10 cellular contexts compared by ENCODE assay signal in the genomic region with DNA sequence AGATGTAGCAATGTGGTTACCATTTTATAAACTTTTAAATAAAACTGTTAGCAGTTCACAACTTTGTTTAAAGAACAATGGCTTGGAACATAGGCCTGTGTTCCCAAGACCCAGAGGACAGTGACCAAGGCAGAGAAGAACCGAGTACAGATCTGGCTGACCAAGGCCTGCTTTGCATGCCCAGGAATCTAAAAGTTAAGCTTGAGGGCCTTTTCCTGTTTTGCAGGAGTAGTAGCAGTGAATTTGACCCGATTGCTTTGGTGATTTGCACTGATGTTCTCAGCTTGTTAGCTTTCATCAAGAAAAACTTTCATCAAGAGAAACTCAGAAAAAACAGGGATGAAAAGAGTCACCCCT. TPM values are rescaled to one million over a fixed set of nuclear protein-coding genes. Genes with fewer than 3 reads are reported as not detected.
DNase-seq lines count a peak whose midpoint lies in the region; ATAC-seq and TF ChIP-seq lines count a peak whose summit lies in the region.
"Had no signal": no experiment of that assay in that cellular context is flagged by ENCODE, and none has a peak within 500 bp of the region (broad histone marks: within the 10 kb centered on the region; RNA-seq: fewer than 3 reads in every experiment).

No MANE protein-coding gene starts in this region.

- no peak for TF ChIP-seq POLR2A in right lobe of liver (IDR thresholded peaks at IDR 0.05)
- no peak for TF ChIP-seq POLR2A in testis (IDR thresholded peaks at IDR 0.05)

- TF ChIP-seq CTCF in right lobe of liver (IDR thresholded peaks at IDR 0.05) (no peak), testis (IDR thresholded peaks at IDR 0.05) (no peak)

- H3K9me3 ChIP-seq in right lobe of liver (no peaks in the 10 kb centered on the region), testis (no peaks in the 10 kb centered on the region)
- H3K9me3 ChIP-seq: lower lobe of right lung had no signal

- intact Hi-C loops in right lobe of liver (cut with DNase I) (no loop called here), testis (cut with DNase I; ENCODE audit: low total_unique reads) (no loop called here)

- ATAC-seq in GM18511 (IDR thresholded peaks at IDR 0.05; ENCODE audit: unreplicated experiment) (peak; percentile 31), GM21447 (IDR thresholded peaks at IDR 0.05; ENCODE audit: unreplicated experiment) (peak; percentile 43), HG03280 (IDR thresholded peaks at IDR 0.05; ENCODE audit: unreplicated experiment) (peak; percentile 31), right lobe of liver (peak in 1 of 4 donors; percentile 4)

- H3K4me3 ChIP-seq in right lobe of liver (no peak overlapping the region), testis (no peak overlapping the region)
- H3K4me3 ChIP-seq: lower lobe of right lung had no signal

- H3K27me3 ChIP-seq in right lobe of liver = no peaks in the 10 kb centered on the region
- H3K27me3 ChIP-seq in testis = no peaks in the 10 kb centered on the region

- H3K4me1 ChIP-seq in right lobe of liver (peaks cover 0 to 43% (median 10%) of the 10 kb centered on the region in 4 donors), testis (peaks cover 17% of the 10 kb centered on the region)

- no peak for DNase-seq in right lobe of liver
- no peak for DNase-seq in NCI-H345 treated with DMSO at 0.1 percent for 48 hours (lab: John Stamatoyannopoulos, UW; ENCODE audit: unreplicated experiment)
- DNase-seq in stimulated activated CD4-positive, alpha-beta T cell treated with anti-CD3 and anti-CD28 coated beads, Interleukin-12 subunit alpha, Interleukin-12 subunit beta, amount 100 ng/mL, for 4 hours = no peak
- DNase-seq in testis = no peak
- no peak for DNase-seq in effector CD8-positive, alpha-beta T cell (lab: John Stamatoyannopoulos, UW)
- DNase-seq: lower lobe of right lung, T-helper 9 cell had no signal

- 52% methylated on average over 2 of the region's 2 CpGs for WGBS in right lobe of liver (ENCODE audit: insufficient coverage, low coverage, low lambda C conversion rate, missing lambda C conversion rate)
- WGBS in testis, 2 donors = 68 to 89% methylated on average over 2 of the region's 2 CpGs

- H3K36me3 ChIP-seq in right lobe of liver (no peaks in the 10 kb centered on the region), testis (ENCODE audit: low read depth, missing control alignments) (no peaks in the 10 kb centered on the region)
- H3K36me3 ChIP-seq: lower lobe of right lung had no signal

- H3K27ac ChIP-seq in right lobe of liver (peak overlapping the region; percentile 20 to 80 (median 72)), testis (no peak overlapping the region)
- H3K27ac ChIP-seq: lower lobe of right lung had no signal

RNA-seq across cellular contexts. Expression of gene FILIP1L, which starts 9.9 kb away (rescaled TPM):
- total RNA-seq in right lobe of liver = 10 to 100 TPM in 1 of 6 experiments, 1 to 10 TPM in 4, under 1 TPM in 1; 0.97 to 10.8 (median 3.6) TPM
- 10 to 100 TPM; 16.7 to 20.1 TPM for total RNA-seq in testis
- 16.5 TPM for polyA plus RNA-seq in testis (ENCODE audit: insufficient read depth, low read depth, low replicate concordance)

Comparison
In these comparisons a context has a peak if more than half of its experiments do, and no peak if none do; other contexts are left out.
1. H3K27ac ChIP-seq: peak in right lobe of liver (3 of 3); none in testis (0 of 2).